9 cellular contexts compared by ENCODE assay signal in genomic region chr7:43569424-43569823, GRCh38. TPM values are rescaled to one million over a fixed set of nuclear protein-coding genes. Genes with fewer than 3 reads are reported as not detected.
DNase-seq lines count a peak whose midpoint lies in the region; ATAC-seq and TF ChIP-seq lines count a peak whose summit lies in the region.
"Had no signal": no experiment of that assay in that cellular context is flagged by ENCODE, and none has a peak within 500 bp of the region (broad histone marks: within the 10 kb centered on the region; RNA-seq: fewer than 3 reads in every experiment).

No MANE protein-coding gene starts in this region.

- no peaks in the 10 kb centered on the region for H4K20me1 ChIP-seq in DND-41 (ENCODE audit: insufficient read depth, low read length)

- H2AFZ ChIP-seq in DND-41 (ENCODE audit: low read depth, low read length), result no peak overlapping the region

- no peaks in the 10 kb centered on the region for H3K9me3 ChIP-seq in DND-41 (ENCODE audit: insufficient read depth, low read length, severe bottlenecking)
- no peaks in the 10 kb centered on the region for H3K9me3 ChIP-seq in suprapubic skin
- no peaks in the 10 kb centered on the region for H3K9me3 ChIP-seq in WERI-Rb-1 (ENCODE audit: severe bottlenecking)

- H3K79me2 ChIP-seq in DND-41 (ENCODE audit: insufficient read depth, low read length), result no peaks in the 10 kb centered on the region

- no peaks in the 10 kb centered on the region for H3K36me3 ChIP-seq in DND-41 (ENCODE audit: insufficient read depth, low read length)
- no peaks in the 10 kb centered on the region for H3K36me3 ChIP-seq in suprapubic skin
- H3K36me3 ChIP-seq in WERI-Rb-1, result no peaks in the 10 kb centered on the region

- TF ChIP-seq CTCF in DND-41 (IDR thresholded peaks at IDR 0.05; ENCODE audit: borderline replicate concordance, extremely low read depth, low read length, poor library complexity, severe bottlenecking) (no peak), epithelial cell of esophagus (IDR thresholded peaks at IDR 0.05; ENCODE audit: insufficient read depth, low read depth, low read length, missing control alignments) (no peak), suprapubic skin (IDR thresholded peaks at IDR 0.05) (no peak), WERI-Rb-1 (IDR thresholded peaks at IDR 0.05; ENCODE audit: low read depth, low read length) (no peak)

- ATAC-seq in DND-41 (ENCODE audit: insufficient read depth, low read depth) (no peak), GM21360 (IDR thresholded peaks at IDR 0.05; ENCODE audit: unreplicated experiment) (peak; percentile 57), HG03457 (IDR thresholded peaks at IDR 0.05; ENCODE audit: unreplicated experiment) (peak; percentile 75), GM21576 (IDR thresholded peaks at IDR 0.05; ENCODE audit: unreplicated experiment) (no peak)

- H3K4me3 ChIP-seq in DND-41 (ENCODE audit: low read depth in 1 of 2, low read length in 2 of 2), result no peak overlapping the region
- no peak overlapping the region for H3K4me3 ChIP-seq in epithelial cell of esophagus (ENCODE audit: low read length)
- no peak overlapping the region for H3K4me3 ChIP-seq in suprapubic skin
- H3K4me3 ChIP-seq in WERI-Rb-1 (ENCODE audit: low read depth, low read length), result no peak overlapping the region

- H3K27ac ChIP-seq in DND-41 (ENCODE audit: low read length), result peak overlapping the region; percentile 34
- H3K27ac ChIP-seq in suprapubic skin, result no peak overlapping the region
- no peak overlapping the region for H3K27ac ChIP-seq in WERI-Rb-1

- 84% methylated on average over 4 of the region's 4 CpGs for WGBS in suprapubic skin

- no peak for TF ChIP-seq POLR2A in suprapubic skin (IDR thresholded peaks at IDR 0.05)

- no peaks in the 10 kb centered on the region for H3K27me3 ChIP-seq in DND-41 (ENCODE audit: insufficient read depth, low read length, poor library complexity)
- no peaks in the 10 kb centered on the region for H3K27me3 ChIP-seq in suprapubic skin
- no peaks in the 10 kb centered on the region for H3K27me3 ChIP-seq in WERI-Rb-1 (ENCODE audit: insufficient read depth, low read depth, severe bottlenecking)

- no peak overlapping the region for H3K4me2 ChIP-seq in DND-41 (ENCODE audit: insufficient read depth, low read length)

- H3K4me1 ChIP-seq in DND-41 (ENCODE audit: insufficient read depth, low read length), result peaks cover 54% of the 10 kb centered on the region
- peaks cover 6% of the 10 kb centered on the region for H3K4me1 ChIP-seq in suprapubic skin

- no peak for TF ChIP-seq EP300 in suprapubic skin (IDR thresholded peaks at IDR 0.05)

- no peak overlapping the region for H3K9ac ChIP-seq in DND-41 (ENCODE audit: low read depth, low read length)

- DNase-seq in DND-41, result no peak
- peak; percentile 93 for DNase-seq in epithelial cell of esophagus (ENCODE audit: low read depth)
- no peak for DNase-seq in SIG-M5 treated with dmso at 0.1 percent for 504 hours (lab: John Stamatoyannopoulos, UW; ENCODE audit: unreplicated experiment)
- DNase-seq in suprapubic skin (ENCODE audit: low spot score in 2 of 2), result no peak
- no peak for DNase-seq in WERI-Rb-1
- DNase-seq: NCI-H1436 had no signal

RNA-seq across cellular contexts. Expression of gene STK17A, which starts 13.5 kb away (rescaled TPM):
- 10 to 100 TPM; 14.2 to 18.3 (median 15.9) TPM for total RNA-seq in suprapubic skin

Comparison
In these comparisons a context has a peak if more than half of its experiments do, and no peak if none do; other contexts are left out.
1. ATAC-seq: peak in GM21360 (single experiment) and HG03457 (single experiment); none in DND-41 (single experiment) and GM21576 (single experiment).